14 cellular contexts compared by ENCODE assay signal in the genomic region with DNA sequence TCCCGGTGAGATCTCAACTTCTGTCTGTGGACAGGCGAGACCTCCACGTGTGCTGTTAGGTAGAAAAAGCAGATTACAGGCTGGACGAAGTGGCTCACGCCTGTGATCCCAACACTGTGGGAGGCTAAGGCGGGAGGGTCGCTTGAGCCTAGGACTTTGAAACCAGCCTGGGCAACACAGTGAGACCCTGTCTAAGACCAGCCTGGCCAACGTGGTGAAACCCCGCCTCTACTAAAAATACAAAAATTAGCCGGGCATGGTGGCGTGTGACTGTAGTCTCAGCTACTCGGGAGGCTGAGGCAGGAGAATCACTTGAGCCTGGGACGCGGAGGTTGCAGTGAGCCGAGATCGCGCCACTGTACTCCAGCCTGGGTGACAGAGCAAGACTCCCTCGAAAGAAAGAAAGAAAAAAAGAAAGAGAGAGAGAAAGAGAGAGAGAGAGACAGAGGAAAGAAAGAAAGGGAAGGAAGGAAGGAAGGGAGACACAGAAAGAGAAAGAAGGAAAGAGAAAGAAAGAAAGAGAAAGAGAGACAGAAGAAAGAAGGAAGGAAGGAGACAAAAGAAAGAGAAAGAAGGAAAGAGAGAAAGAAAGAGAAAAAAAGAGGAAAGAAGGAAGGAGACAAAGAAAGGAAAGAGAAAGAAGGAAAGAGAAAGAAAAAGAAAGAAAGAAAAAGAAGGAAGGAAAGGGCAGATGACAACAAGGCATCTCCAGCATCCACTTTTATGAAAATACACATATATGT. TPM values are rescaled to one million over a fixed set of nuclear protein-coding genes. Genes with fewer than 3 reads are reported as not detected.
DNase-seq lines count a peak whose midpoint lies in the region; ATAC-seq and TF ChIP-seq lines count a peak whose summit lies in the region.
"Had no signal": no experiment of that assay in that cellular context is flagged by ENCODE, and none has a peak within 500 bp of the region (broad histone marks: within the 10 kb centered on the region; RNA-seq: fewer than 3 reads in every experiment).

No MANE protein-coding gene starts in this region.

- 86% methylated on average over 10 of the region's 18 CpGs for WGBS in mammary epithelial cell (ENCODE audit: low coverage, missing lambda C conversion rate)
- WGBS in neuronal stem cell (ENCODE audit: extremely low coverage in 2 of 2, insufficient read length in 2 of 2, insufficient replicate concordance in 1 of 2), 2 donors: no CpG with 5 or more reads among the region's 18 CpGs
- 82 to 95% methylated on average over 4 to 18 of the region's 18 CpGs for WGBS in transverse colon (ENCODE audit: low coverage in 1 of 2), 2 donors

- H3K4me1 ChIP-seq in breast epithelium (peaks cover 0 to 3% of the 10 kb centered on the region in 2 donors), mammary epithelial cell (ENCODE audit: insufficient read depth, low read length) (peaks cover 3% of the 10 kb centered on the region), neuronal stem cell (ENCODE audit: control insufficient read depth in 2 of 2, insufficient read depth in 1 of 2, low read depth in 1 of 2, low read length in 2 of 2) (peaks cover 0 to 3% of the 10 kb centered on the region in 2 donors), transverse colon (peaks cover 10 to 32% (median 19%) of the 10 kb centered on the region in 4 donors)

- no peak for TF ChIP-seq POLR2A in breast epithelium (IDR thresholded peaks at IDR 0.05)
- no peak for TF ChIP-seq POLR2A in transverse colon (IDR thresholded peaks at IDR 0.05)

- TF ChIP-seq CTCF in breast epithelium (IDR thresholded peaks at IDR 0.05) (no peak), mammary epithelial cell (conservative IDR thresholded peaks at IDR 0.05 in 1 of 2, IDR thresholded peaks at IDR 0.05 in 1 of 2; ENCODE audit: extremely low read depth in 1 of 2, insufficient read depth in 1 of 2, low read depth in 1 of 2, low read length in 2 of 2) (no peak), dorsolateral prefrontal cortex (IDR thresholded peaks at IDR 0.05 in 54 of 56, conservative IDR thresholded peaks at IDR 0.05 in 2 of 56; ENCODE audit: low read depth in 1 of 56, partially characterized antibody in 56 of 56) (no peak), transverse colon (IDR thresholded peaks at IDR 0.05) (no peak)

- H3K14ac ChIP-seq in neuronal stem cell (ENCODE audit: low read length): no peak overlapping the region

- ATAC-seq in T-cell (replicated peaks in 1 of 4): no peak

- H2AFZ ChIP-seq in mammary epithelial cell (ENCODE audit: low read depth, low read length) (no peak overlapping the region), neuronal stem cell (ENCODE audit: low read length) (no peak overlapping the region)

- H3K23ac ChIP-seq in neuronal stem cell (ENCODE audit: low read depth, low read length, poor library complexity): no peak overlapping the region

- no peak overlapping the region for H3K27ac Mint-ChIP-seq in T-cell

- no peaks in the 10 kb centered on the region for H3K27me3 Mint-ChIP-seq in T-cell

- H2BK5ac ChIP-seq in neuronal stem cell (ENCODE audit: low read length): no peak overlapping the region

- H3K27ac ChIP-seq in breast epithelium: peak overlapping the region; percentile 89 to 92
- H3K27ac ChIP-seq in mammary epithelial cell (ENCODE audit: insufficient read depth, low read depth, low read length): no peak overlapping the region
- H3K27ac ChIP-seq in dorsolateral prefrontal cortex: peak overlapping the region in 10 of 59 donors; percentile 6 to 58 (median 42)
- no peak overlapping the region for H3K27ac ChIP-seq in neuronal stem cell (replicated peaks; ENCODE audit: low read length)
- H3K27ac ChIP-seq in transverse colon: peak overlapping the region; percentile 52 to 72 (median 62)
- H3K27ac ChIP-seq: brain microvascular endothelial cell had no signal

- intact Hi-C loops in breast epithelium (cut with DNase I; ENCODE audit: low total_unique reads) (no loop called here), mammary epithelial cell (cut with micrococcal nuclease) (no loop called here), dorsolateral prefrontal cortex (cut with DNase I) (no loop called here), transverse colon (cut with DNase I; ENCODE audit: low total_unique reads) (no loop called here), head of caudate nucleus (cut with DNase I) (no loop called here)

- in situ Hi-C loops in mammary epithelial cell (cut with MboI; ENCODE audit: low sequenced_read_pairs in 2 of 2): no loop called here
- in situ Hi-C loops in transverse colon (cut with MboI; ENCODE audit: low pct_ligation_motif_present in 1 of 4, low pct_unique_long_range_greater_than_20kb in 1 of 4, low sequenced_read_pairs in 3 of 4): no loop called here

- TF ChIP-seq EP300 in transverse colon (IDR thresholded peaks at IDR 0.05; ENCODE audit: low read depth): no peak

- H3K4me3 Mint-ChIP-seq in T-cell: no peak overlapping the region

- peak overlapping the region; percentile 3 for H3K18ac ChIP-seq in neuronal stem cell (ENCODE audit: low read length)

- CTCF ChIA-PET in mammary epithelial cell (lab: Charles Lee; ENCODE audit: low non-redundant PET): no interaction called here
- CTCF ChIA-PET in T-cell (lab: Charles Lee): no interaction called here

- H3K4ac ChIP-seq in neuronal stem cell (ENCODE audit: low read length): no peak overlapping the region

- H3K4me3 ChIP-seq in breast epithelium: peak overlapping the region in 2 of 3 donors; percentile 31 to 47
- H3K4me3 ChIP-seq in mammary epithelial cell (replicated peaks in 1 of 3; ENCODE audit: insufficient read depth in 1 of 3, low read depth in 2 of 3, low read length in 3 of 3): no peak overlapping the region
- H3K4me3 ChIP-seq in dorsolateral prefrontal cortex: peak overlapping the region in 40 of 59 donors; percentile 11 to 59 (median 41)
- H3K4me3 ChIP-seq in neuronal stem cell (ENCODE audit: low read length in 2 of 2): no peak overlapping the region
- peak overlapping the region in 2 of 4 donors; percentile 7 to 22 for H3K4me3 ChIP-seq in transverse colon

- DNase-seq in breast epithelium (ENCODE audit: low spot score in 2 of 2) (no peak), mammary epithelial cell (no peak), dorsolateral prefrontal cortex (peak in 1 of 10 donors; percentile 10), neuronal stem cell (ENCODE audit: low spot score) (no peak), transverse colon (no peak), head of caudate nucleus (no peak), T-cell (no peak)
- DNase-seq in stimulated activated CD4-positive, alpha-beta T cell treated with anti-CD3 and anti-CD28 coated beads, Interleukin-2, amount 100 ng/mL, for 48 hours: no peak
- DNase-seq: 8988T; activated gamma-delta T cell treated with Interleukin-2 at 50 U/mL for 16 hours; brain microvascular endothelial cell; effector memory CD4-positive, alpha-beta T cell; GF-D8; NCI-H1694 had no signal

- H3K9me3 ChIP-seq in breast epithelium: no peaks in the 10 kb centered on the region
- no peaks in the 10 kb centered on the region for H3K9me3 ChIP-seq in mammary epithelial cell (replicated peaks; ENCODE audit: insufficient read depth, low read length)
- H3K9me3 ChIP-seq in neuronal stem cell (replicated peaks in 1 of 2; ENCODE audit: control insufficient read depth in 2 of 2, insufficient read depth in 1 of 2, low read depth in 1 of 2, low read length in 2 of 2): peaks cover 0 to 1% of the 10 kb centered on the region in 2 donors
- H3K9me3 ChIP-seq in transverse colon: no peaks in the 10 kb centered on the region

- no peaks in the 10 kb centered on the region for H3K79me1 ChIP-seq in neuronal stem cell (ENCODE audit: low read depth, low read length)

- no peak overlapping the region for H4K91ac ChIP-seq in neuronal stem cell (ENCODE audit: low read depth, low read length, poor library complexity)

- no peaks in the 10 kb centered on the region for H3K4me1 Mint-ChIP-seq in T-cell

- no peak overlapping the region for H4K8ac ChIP-seq in neuronal stem cell (ENCODE audit: low read depth, low read length)

- no peaks in the 10 kb centered on the region for H3K79me2 ChIP-seq in mammary epithelial cell (ENCODE audit: insufficient read depth, low read length)

- H2BK15ac ChIP-seq in neuronal stem cell (ENCODE audit: low read length): no peak overlapping the region

- H3K4me2 ChIP-seq in mammary epithelial cell (ENCODE audit: insufficient read depth, low read depth, low read length): no peak overlapping the region
- no peak overlapping the region for H3K4me2 ChIP-seq in neuronal stem cell (ENCODE audit: insufficient read depth, low read length, poor library complexity, severe bottlenecking)

- no peaks in the 10 kb centered on the region for H3K36me3 Mint-ChIP-seq in T-cell

- H2AK5ac ChIP-seq in neuronal stem cell (ENCODE audit: low read depth, low read length): no peak overlapping the region

- no peaks in the 10 kb centered on the region for H3K27me3 ChIP-seq in breast epithelium
- no peaks in the 10 kb centered on the region for H3K27me3 ChIP-seq in mammary epithelial cell (ENCODE audit: insufficient read depth, low read length)
- no peaks in the 10 kb centered on the region for H3K27me3 ChIP-seq in dorsolateral prefrontal cortex
- no peaks in the 10 kb centered on the region for H3K27me3 ChIP-seq in neuronal stem cell (ENCODE audit: control insufficient read depth in 3 of 3, insufficient read depth in 3 of 3, low read depth in 1 of 3, low read length in 3 of 3)
- H3K27me3 ChIP-seq in transverse colon: no peaks in the 10 kb centered on the region
- H3K27me3 ChIP-seq: brain microvascular endothelial cell had no signal

- no peak overlapping the region for H2BK12ac ChIP-seq in neuronal stem cell (ENCODE audit: low read length)

- H3K9ac ChIP-seq in mammary epithelial cell (ENCODE audit: insufficient read depth, low read length): no peak overlapping the region
- no peak overlapping the region for H3K9ac ChIP-seq in neuronal stem cell (ENCODE audit: low read depth, low read length, poor library complexity)

- no peaks in the 10 kb centered on the region for H3K36me3 ChIP-seq in breast epithelium
- no peaks in the 10 kb centered on the region for H3K36me3 ChIP-seq in mammary epithelial cell (ENCODE audit: insufficient read depth, low read length)
- no peaks in the 10 kb centered on the region for H3K36me3 ChIP-seq in neuronal stem cell (replicated peaks in 1 of 2; ENCODE audit: control insufficient read depth in 2 of 2, insufficient read depth in 2 of 2, low read length in 2 of 2)
- H3K36me3 ChIP-seq in transverse colon: no peaks in the 10 kb centered on the region
- H3K36me3 ChIP-seq: brain microvascular endothelial cell had no signal

- BruUV-seq in mammary epithelial cell (replicated peaks; lab: Mats Ljungman, UMichigan): no TSS peak

- dilution Hi-C loops in mammary epithelial cell (cut with HindIII; ENCODE audit: low sequenced_read_pairs): no loop called here

- no peak overlapping the region for H2BK120ac ChIP-seq in neuronal stem cell (ENCODE audit: low read depth, low read length)

- POLR2A ChIA-PET in T-cell (lab: Charles Lee): no interaction called here

- no peaks in the 10 kb centered on the region for H3K9me3 Mint-ChIP-seq in T-cell

- no peaks in the 10 kb centered on the region for H4K20me1 ChIP-seq in mammary epithelial cell (ENCODE audit: insufficient read depth, low read length)

RNA-seq across cellular contexts. Expression of a gene that starts 29.6 kb away (rescaled TPM):
- 100 to 1,000 TPM; 153 to 189 (median 160) TPM for total RNA-seq in breast epithelium
- total RNA-seq in mammary epithelial cell: 100 to 1,000 TPM; 135 to 191 TPM
- 176 TPM for polyA plus RNA-seq in mammary epithelial cell
- 160 TPM for polyA minus RNA-seq in mammary epithelial cell
- 100 to 1,000 TPM; 114 to 221 (median 159) TPM for total RNA-seq in dorsolateral prefrontal cortex
- polyA plus RNA-seq in neuronal stem cell (2013, experiment 1 of 2): 62.1 TPM
- polyA plus RNA-seq in neuronal stem cell (2013, experiment 2 of 2): 60.5 TPM
- total RNA-seq in transverse colon: 100 to 1,000 TPM in 3 of 4 donors, 10 to 100 TPM in 1; 92.7 to 569 (median 162) TPM
- 100 to 1,000 TPM in 3 of 5 donors, 10 to 100 TPM in 2; 90.8 to 299 (median 279) TPM for total RNA-seq in T-cell

Comparison
In these comparisons a context has a peak if more than half of its experiments do, and no peak if none do; other contexts are left out.
1. H3K27ac ChIP-seq: peak in breast epithelium (2 of 2) and transverse colon (4 of 4); none in mammary epithelial cell (single experiment) and neuronal stem cell (single experiment).
2. H3K4me3 ChIP-seq: peak in breast epithelium (2 of 3) and dorsolateral prefrontal cortex (40 of 59); none in mammary epithelial cell (0 of 3) and neuronal stem cell (0 of 2).